Comparison of ENCODE assay signal across 18 cellular contexts in the genomic region with DNA sequence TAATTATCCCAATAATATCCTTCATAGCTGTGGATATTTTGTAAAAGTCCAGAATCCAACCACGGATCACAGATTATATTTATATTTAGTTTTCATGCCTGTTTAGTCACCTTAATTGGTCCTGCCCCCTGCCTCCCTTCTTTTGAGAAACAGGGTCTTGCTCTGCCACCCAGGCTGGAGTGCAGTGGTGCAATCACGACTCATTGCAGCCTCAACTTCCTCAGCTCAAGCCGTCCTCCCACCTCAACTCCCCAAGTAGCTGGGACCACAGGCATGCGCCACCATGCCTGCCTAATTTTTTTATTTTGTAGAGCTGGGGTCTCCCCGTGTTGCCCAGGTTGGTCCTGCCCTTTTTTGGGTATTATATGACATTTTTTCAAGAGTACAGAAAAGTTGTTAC.
"Had no signal": no experiment of that assay in that cellular context is flagged by ENCODE, and none has a peak within 500 bp of the region (broad histone marks: within the 10 kb centered on the region; RNA-seq: fewer than 3 reads in every experiment).

No MANE protein-coding gene starts in this region.

- DNase-seq: activated CD4-positive, alpha-beta T cell treated with anti-CD3 and anti-CD28 coated beads, Interleukin-2, amount 50 U/mL, for 4 hours; activated CD4-positive, CD25-positive, alpha-beta regulatory T cell treated with anti-CD3 and anti-CD28 coated beads, Interleukin-2, amount 50 U/mL, for 72 hours; activated naive CD4-positive, alpha-beta T cell treated with anti-CD3 and anti-CD28 coated beads, Interleukin-2, amount 10 ng/mL, durations not matched to agents 7 days and 5 days; activated T-cell treated with anti-CD3 and anti-CD28 coated beads for 4 hours; esophagus squamous epithelium; foreskin keratinocyte; glutamatergic neuron; hypothalamus; kidney; left lung; mammary epithelial cell; mucosa of descending colon; naive thymus-derived CD4-positive, alpha-beta T cell; ovary; right lobe of liver had no signal

- H3K27me3 ChIP-seq: esophagus squamous epithelium, foreskin keratinocyte, left lung, ovary, right lobe of liver, suprapubic skin had no signal

- H3K36me3 ChIP-seq: esophagus squamous epithelium, left lung, ovary, right lobe of liver, suprapubic skin had no signal

- H3K4me3 ChIP-seq: coronary artery, esophagus squamous epithelium, left lung, mucosa of descending colon, ovary, right lobe of liver, suprapubic skin had no signal

- FAIRE-seq: kidney had no signal

- ATAC-seq: activated T-helper 17 cell treated with anti-CD3 and anti-CD28 coated beads, Interleukin-2, amount 50 U/mL, for 72 hours; foreskin keratinocyte; left lung; mucosa of descending colon; naive thymus-derived CD4-positive, alpha-beta T cell; right lobe of liver had no signal
